Comparison of ENCODE assay signal across 19 cellular contexts in the genomic region with DNA sequence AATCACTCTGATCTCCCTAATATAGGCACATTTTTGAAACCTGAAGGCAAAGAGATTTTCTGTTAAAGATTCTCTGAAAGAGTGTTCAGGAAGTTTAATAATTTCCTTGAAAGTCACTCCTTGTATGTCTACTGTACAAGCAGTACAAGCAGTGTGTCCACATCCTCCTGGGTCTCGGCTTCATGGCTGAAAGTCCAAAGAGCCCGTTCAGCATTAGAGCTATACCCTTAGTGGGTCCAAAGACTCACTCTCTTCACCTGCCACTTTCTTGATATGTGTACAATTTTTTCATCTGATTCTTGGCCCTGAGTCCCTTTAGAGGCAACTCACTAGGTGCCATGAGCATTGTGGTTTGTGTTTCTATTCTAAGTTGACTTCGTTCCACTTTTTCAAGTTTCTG.
DNase-seq lines count a peak whose midpoint lies in the region; ATAC-seq, FAIRE-seq and TF ChIP-seq lines count a peak whose summit lies in the region.
"Had no signal": no experiment of that assay in that cellular context is flagged by ENCODE, and none has a peak within 500 bp of the region (broad histone marks: within the 10 kb centered on the region; RNA-seq: fewer than 3 reads in every experiment).

No MANE protein-coding gene starts in this region.

- WGBS in stomach, 5 donors, result 72 to 87% (median 84%) methylated on average over 3 of the region's 3 CpGs

- H3K4me3 ChIP-seq in left ventricle myocardium inferior (no peak overlapping the region), kidney (ENCODE audit: low read length in 2 of 2) (peak overlapping the region in 1 of 2 donors; percentile 3), stomach (no peak overlapping the region)
- H3K4me3 ChIP-seq: SK-N-MC, skin epidermis, vagina had no signal

- intact Hi-C loops in left ventricle myocardium inferior (cut with micrococcal nuclease), result no loop called here
- intact Hi-C loops in Right ventricle myocardium superior (cut with DNase I), result no loop called here
- intact Hi-C loops in kidney (cut with DNase I), result no loop called here
- intact Hi-C loops in stomach (cut with DNase I; ENCODE audit: low total_unique reads), result no loop called here

- H3K4me1 ChIP-seq in left ventricle myocardium inferior, result peaks cover 96% of the 10 kb centered on the region
- H3K4me1 ChIP-seq in kidney (ENCODE audit: control insufficient read depth in 1 of 2, insufficient read depth in 1 of 2, low read depth in 1 of 2, low read length in 2 of 2), result peaks cover 34 to 52% of the 10 kb centered on the region in 2 donors
- H3K4me1 ChIP-seq in stomach, result peaks cover 24 to 68% (median 45%) of the 10 kb centered on the region in 4 donors

- in situ Hi-C loops in GM13977 (cut with MboI; ENCODE audit: low pct_unique_long_range_greater_than_20kb, low sequenced_read_pairs, unreplicated experiment), result no loop called here

- no peaks in the 10 kb centered on the region for H3K36me3 ChIP-seq in left ventricle myocardium inferior
- no peaks in the 10 kb centered on the region for H3K36me3 ChIP-seq in kidney (ENCODE audit: control insufficient read depth in 1 of 2, insufficient read depth in 2 of 2, low read length in 2 of 2)
- H3K36me3 ChIP-seq in stomach, result no peaks in the 10 kb centered on the region
- H3K36me3 ChIP-seq: vagina had no signal

- peak overlapping the region in 1 of 2 donors; percentile 19 for H3K9ac ChIP-seq in kidney (ENCODE audit: low read length in 2 of 2)

- TF ChIP-seq EP300 in stomach (IDR thresholded peaks at IDR 0.05), result no peak

- no peak for TF ChIP-seq CTCF in left ventricle myocardium inferior (IDR thresholded peaks at IDR 0.05; ENCODE audit: borderline replicate concordance)
- no peak for TF ChIP-seq CTCF in kidney (IDR thresholded peaks at IDR 0.05; ENCODE audit: borderline replicate concordance, extremely low read depth, insufficient read depth)
- no peak for TF ChIP-seq CTCF in stomach (IDR thresholded peaks at IDR 0.05)
- TF ChIP-seq CTCF in GM13977 (IDR thresholded peaks at IDR 0.05; ENCODE audit: extremely low read depth, insufficient read depth, missing control alignments), result no peak

- no peaks in the 10 kb centered on the region for H3K9me3 ChIP-seq in left ventricle myocardium inferior (replicated peaks)
- H3K9me3 ChIP-seq in kidney (ENCODE audit: control insufficient read depth in 1 of 2, low read length in 2 of 2), result no peaks in the 10 kb centered on the region
- no peaks in the 10 kb centered on the region for H3K9me3 ChIP-seq in stomach
- H3K9me3 ChIP-seq: vagina had no signal

- no peaks in the 10 kb centered on the region for H3K27me3 ChIP-seq in left ventricle myocardium inferior (ENCODE audit: low read depth)
- H3K27me3 ChIP-seq in stomach, result no peaks in the 10 kb centered on the region
- H3K27me3 ChIP-seq: vagina had no signal

- no peak for TF ChIP-seq POLR2A in stomach (IDR thresholded peaks at IDR 0.05)

- peak; percentile 55 for FAIRE-seq in RCC 7860 (lab: Jason Lieb, UNC)
- FAIRE-seq in kidney (lab: Jason Lieb, UNC), result no peak
- FAIRE-seq: bronchial epithelial cell, TTC549 had no signal

- no peak for DNase-seq in left ventricle myocardium inferior
- no peak for DNase-seq in Right ventricle myocardium superior
- DNase-seq in RCC 7860 (ENCODE audit: low spot score), result no peak
- no peak for DNase-seq in kidney
- no peak for DNase-seq in stomach
- no peak for DNase-seq in NCI-H2107 (lab: John Stamatoyannopoulos, UW)
- DNase-seq in NCI-H1105 treated with DMSO at 0.1 percent for 48 hours (lab: John Stamatoyannopoulos, UW), result no peak
- no peak for DNase-seq in GM13977 (ENCODE audit: low spot score)
- DNase-seq: activated CD4-positive, alpha-beta memory T cell treated with anti-CD3 and anti-CD28 coated beads, Interleukin-2, amount 10 ng/mL, durations not matched to agents 7 days and 5 days; activated gamma-delta T cell; Karpas-422; NCI-H146; NCI-H510A; stimulated activated naive CD4-positive, alpha-beta T cell treated with Interleukin-2 at 50 U/mL for 16 hours had no signal

- H3K27ac ChIP-seq in left ventricle myocardium inferior (replicated peaks), result peak overlapping the region; percentile 88
- H3K27ac ChIP-seq in kidney (ENCODE audit: low read depth in 2 of 2, low read length in 2 of 2), result peak overlapping the region; percentile 61 to 64
- peak overlapping the region in 3 of 5 donors; percentile 50 to 62 (median 52) for H3K27ac ChIP-seq in stomach
- H3K27ac ChIP-seq: SK-N-MC, vagina had no signal

- ATAC-seq in Right ventricle myocardium superior (ENCODE audit: poor library complexity), result no peak
